Comparison of ENCODE assay signal across 14 cellular contexts in the genomic region with DNA sequence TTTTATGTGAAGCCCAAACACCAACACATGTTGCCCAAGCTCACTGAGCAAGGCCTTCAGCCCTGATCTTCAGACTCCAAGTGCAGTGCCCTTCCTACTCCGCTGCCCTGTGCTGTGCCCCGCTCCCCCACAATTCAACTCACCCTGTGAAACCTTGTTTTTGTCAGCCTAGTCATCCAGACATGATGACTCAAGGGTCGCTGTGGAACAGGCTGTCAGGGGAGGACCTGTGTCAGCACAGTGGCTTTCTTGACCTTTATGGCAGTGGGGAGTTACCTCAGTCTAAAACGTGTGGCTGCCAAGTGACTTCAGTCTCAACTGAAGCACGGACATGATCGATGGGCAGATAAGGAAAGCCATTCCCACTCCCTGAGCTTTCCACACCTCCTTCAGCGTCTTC. TPM values are rescaled to one million over a fixed set of nuclear protein-coding genes. Genes with fewer than 3 reads are reported as not detected.
A peak's percentile ranks its signal among the peaks of the same experiment; 100 is the strongest.
DNase-seq lines count a peak whose midpoint lies in the region; ATAC-seq and TF ChIP-seq lines count a peak whose summit lies in the region.
"Had no signal": no experiment of that assay in that cellular context is flagged by ENCODE, and none has a peak within 500 bp of the region (broad histone marks: within the 10 kb centered on the region; RNA-seq: fewer than 3 reads in every experiment).

No MANE protein-coding gene starts in this region.

- POLR2A ChIA-PET in activated CD8-positive, alpha-beta T cell treated with anti-CD3 and anti-CD28 coated beads for 36 hours (lab: Charles Lee): interaction anchor here (1.0 to 5.2 kb wide), 9 partner anchors 9 to 446 kb away, joined by 3 to 27 read pairs (median 8); partner anchors contain the start of gene BATF
- POLR2A ChIA-PET in activated CD8-positive, alpha-beta T cell treated with anti-CD3 and anti-CD28 coated beads, Interleukin-2, amount 10 ng/mL, durations not matched to agents 7 days and 5 days (lab: Charles Lee): interaction anchor here (0.7 to 2.1 kb wide), 4 partner anchors 17 to 41 kb away, joined by 3 to 8 read pairs (median 5); partner anchors contain the start of gene BATF

- peaks cover 74% of the 10 kb centered on the region for H3K4me1 Mint-ChIP-seq in activated CD8-positive, alpha-beta T cell treated with anti-CD3 and anti-CD28 coated beads for 36 hours (ENCODE audit: low read depth)
- peaks cover 63% of the 10 kb centered on the region for H3K4me1 Mint-ChIP-seq in activated CD8-positive, alpha-beta T cell treated with anti-CD3 and anti-CD28 coated beads, Interleukin-2, amount 10 ng/mL, durations not matched to agents 7 days and 5 days (ENCODE audit: low read depth)
- peaks cover 79% of the 10 kb centered on the region for H3K4me1 Mint-ChIP-seq in stimulated activated effector memory CD8-positive, alpha-beta T cell treated with anti-CD3 and anti-CD28 coated beads, Interleukin-12 subunit alpha, Interleukin-12 subunit beta, amount 100 ng/mL, for 72 hours

- CTCF ChIA-PET in activated CD8-positive, alpha-beta T cell treated with anti-CD3 and anti-CD28 coated beads for 36 hours (lab: Charles Lee): interaction anchor here (1.0 to 6.1 kb wide), 25 partner anchors 7 to 263 kb away, joined by 3 to 87 read pairs (median 10); partner anchors contain the start of genes BATF, ERG28, FLVCR2 and TTLL5
- CTCF ChIA-PET in activated CD8-positive, alpha-beta T cell treated with anti-CD3 and anti-CD28 coated beads, Interleukin-2, amount 10 ng/mL, durations not matched to agents 7 days and 5 days (lab: Charles Lee): interaction anchor here (0.7 to 5.3 kb wide), 28 partner anchors 9 to 435 kb away, joined by 3 to 58 read pairs (median 9); partner anchors contain the start of genes BATF, FLVCR2 and NEK9

- H3K9me3 ChIP-seq in parathyroid adenoma (ENCODE audit: control insufficient read depth, low read length): no peaks in the 10 kb centered on the region

- peak overlapping the region; percentile 93 for H3K27ac ChIP-seq in parathyroid adenoma
- H3K27ac ChIP-seq: upper lobe of left lung had no signal

- H2AFZ ChIP-seq in parathyroid adenoma: peak overlapping the region; percentile 28

- H3K4me1 ChIP-seq in parathyroid adenoma: peaks cover 50% of the 10 kb centered on the region

- H3K27me3 Mint-ChIP-seq in activated CD8-positive, alpha-beta T cell treated with anti-CD3 and anti-CD28 coated beads for 36 hours: no peaks in the 10 kb centered on the region
- no peaks in the 10 kb centered on the region for H3K27me3 Mint-ChIP-seq in activated CD8-positive, alpha-beta T cell treated with anti-CD3 and anti-CD28 coated beads, Interleukin-2, amount 10 ng/mL, durations not matched to agents 7 days and 5 days (ENCODE audit: low read depth)

- peak overlapping the region; percentile 26 for H3K4me3 Mint-ChIP-seq in activated CD8-positive, alpha-beta T cell treated with anti-CD3 and anti-CD28 coated beads for 36 hours
- no peak overlapping the region for H3K4me3 Mint-ChIP-seq in activated CD8-positive, alpha-beta T cell treated with anti-CD3 and anti-CD28 coated beads, Interleukin-2, amount 10 ng/mL, durations not matched to agents 7 days and 5 days
- peak overlapping the region; percentile 63 for H3K4me3 Mint-ChIP-seq in stimulated activated effector memory CD8-positive, alpha-beta T cell treated with anti-CD3 and anti-CD28 coated beads, Interleukin-12 subunit alpha, Interleukin-12 subunit beta, amount 100 ng/mL, for 72 hours

- H3K9me3 Mint-ChIP-seq in activated CD8-positive, alpha-beta T cell treated with anti-CD3 and anti-CD28 coated beads for 36 hours: no peaks in the 10 kb centered on the region
- H3K9me3 Mint-ChIP-seq in activated CD8-positive, alpha-beta T cell treated with anti-CD3 and anti-CD28 coated beads, Interleukin-2, amount 10 ng/mL, durations not matched to agents 7 days and 5 days (ENCODE audit: insufficient read depth): no peaks in the 10 kb centered on the region
- H3K9me3 Mint-ChIP-seq in stimulated activated effector memory CD8-positive, alpha-beta T cell treated with anti-CD3 and anti-CD28 coated beads, Interleukin-12 subunit alpha, Interleukin-12 subunit beta, amount 100 ng/mL, for 72 hours: peaks cover 2% of the 10 kb centered on the region

- peak; percentile 76 for ATAC-seq in activated CD8-positive, alpha-beta T cell treated with anti-CD3 and anti-CD28 coated beads for 36 hours
- no peak for ATAC-seq in activated CD8-positive, alpha-beta T cell treated with anti-CD3 and anti-CD28 coated beads, Interleukin-2, amount 10 ng/mL, durations not matched to agents 7 days and 5 days
- ATAC-seq in stimulated activated effector memory CD8-positive, alpha-beta T cell treated with anti-CD3 and anti-CD28 coated beads, Interleukin-12 subunit alpha, Interleukin-12 subunit beta, amount 100 ng/mL, for 72 hours: peak; percentile 86
- ATAC-seq in HG02973 (IDR thresholded peaks at IDR 0.05; ENCODE audit: unreplicated experiment): no peak

- no peaks in the 10 kb centered on the region for H3K27me3 ChIP-seq in parathyroid adenoma (ENCODE audit: control insufficient read depth, insufficient read depth, low read length)
- H3K27me3 ChIP-seq: upper lobe of left lung had no signal

- H3K4me3 ChIP-seq in parathyroid adenoma (ENCODE audit: low read depth, low read length): no peak overlapping the region
- H3K4me3 ChIP-seq: upper lobe of left lung had no signal

- intact Hi-C loops in activated CD8-positive, alpha-beta T cell treated with anti-CD3 and anti-CD28 coated beads for 36 hours (cut with micrococcal nuclease): loop anchor here (5.0 to 10.0 kb wide), 2 partner anchors 70 to 257 kb away; no protein-coding TSS in a partner anchor

- no peaks in the 10 kb centered on the region for H3K79me2 ChIP-seq in parathyroid adenoma

- peak overlapping the region; percentile 71 for H3K27ac Mint-ChIP-seq in activated CD8-positive, alpha-beta T cell treated with anti-CD3 and anti-CD28 coated beads for 36 hours
- H3K27ac Mint-ChIP-seq in activated CD8-positive, alpha-beta T cell treated with anti-CD3 and anti-CD28 coated beads, Interleukin-2, amount 10 ng/mL, durations not matched to agents 7 days and 5 days: no peak overlapping the region
- H3K27ac Mint-ChIP-seq in stimulated activated effector memory CD8-positive, alpha-beta T cell treated with anti-CD3 and anti-CD28 coated beads, Interleukin-12 subunit alpha, Interleukin-12 subunit beta, amount 100 ng/mL, for 72 hours: peak overlapping the region; percentile 98

- no peak overlapping the region for H3K9ac ChIP-seq in parathyroid adenoma

- no peaks in the 10 kb centered on the region for H3K36me3 ChIP-seq in parathyroid adenoma (ENCODE audit: control insufficient read depth, insufficient read depth, low read length)
- H3K36me3 ChIP-seq: upper lobe of left lung had no signal

- no peak for TF ChIP-seq CTCF in activated CD8-positive, alpha-beta T cell treated with anti-CD3 and anti-CD28 coated beads for 36 hours (IDR thresholded peaks at IDR 0.05)
- no peak for TF ChIP-seq CTCF in parathyroid adenoma (IDR thresholded peaks at IDR 0.05)

- H3K36me3 Mint-ChIP-seq in activated CD8-positive, alpha-beta T cell treated with anti-CD3 and anti-CD28 coated beads for 36 hours (ENCODE audit: low read depth): no peaks in the 10 kb centered on the region
- no peaks in the 10 kb centered on the region for H3K36me3 Mint-ChIP-seq in activated CD8-positive, alpha-beta T cell treated with anti-CD3 and anti-CD28 coated beads, Interleukin-2, amount 10 ng/mL, durations not matched to agents 7 days and 5 days (ENCODE audit: low read depth)
- peaks cover 29% of the 10 kb centered on the region for H3K36me3 Mint-ChIP-seq in stimulated activated effector memory CD8-positive, alpha-beta T cell treated with anti-CD3 and anti-CD28 coated beads, Interleukin-12 subunit alpha, Interleukin-12 subunit beta, amount 100 ng/mL, for 72 hours

- H3K4me2 ChIP-seq in parathyroid adenoma (ENCODE audit: low read length): peak overlapping the region; percentile 50

- peak; percentile 90 for DNase-seq in activated CD8-positive, alpha-beta T cell treated with anti-CD3 and anti-CD28 coated beads for 36 hours
- DNase-seq in activated CD8-positive, alpha-beta T cell treated with anti-CD3 and anti-CD28 coated beads, Interleukin-2, amount 10 ng/mL, durations not matched to agents 7 days and 5 days: no peak
- DNase-seq in activated T-cell treated with anti-CD3 and anti-CD28 coated beads for 48 hours (ENCODE audit: low read depth) (peak; percentile 71), RPMI8226 (no peak), HPDE6-E6E7 (ENCODE audit: extremely low spot score) (no peak)
- DNase-seq in stimulated activated effector memory CD8-positive, alpha-beta T cell treated with anti-CD3 and anti-CD28 coated beads, Interleukin-12 subunit alpha, Interleukin-12 subunit beta, amount 100 ng/mL, for 72 hours (ENCODE audit: low spot score in 2 of 2): peak; percentile 51 to 87
- DNase-seq: DMS153, H7, hypothalamus, NCI-H1417 treated with DMSO at 0.1 percent for 48 hours, upper lobe of left lung had no signal

RNA-seq across cellular contexts. Expression of gene FLVCR2, which starts 16.4 kb away (rescaled TPM):
- total RNA-seq in activated CD8-positive, alpha-beta T cell treated with anti-CD3 and anti-CD28 coated beads for 36 hours: 1 to 10 TPM in 1 of 2 experiments, under 1 TPM in 1; 0.50 to 4.4 TPM
- total RNA-seq in activated CD8-positive, alpha-beta T cell treated with anti-CD3 and anti-CD28 coated beads, Interleukin-2, amount 10 ng/mL, durations not matched to agents 7 days and 5 days: 1 to 10 TPM in 1 of 2 experiments, under 1 TPM in 1; 0.79 to 5.5 TPM

RNA-seq across cellular contexts. Expression of gene BATF, which starts 39.8 kb away (rescaled TPM):
- 10 to 100 TPM; 46.4 to 47.0 TPM for total RNA-seq in activated CD8-positive, alpha-beta T cell treated with anti-CD3 and anti-CD28 coated beads for 36 hours
- total RNA-seq in activated CD8-positive, alpha-beta T cell treated with anti-CD3 and anti-CD28 coated beads, Interleukin-2, amount 10 ng/mL, durations not matched to agents 7 days and 5 days: 10 to 100 TPM; 41.3 to 41.6 TPM
- total RNA-seq: chondrocyte, H7 had no signal

Comparison
In these comparisons a context has a peak if more than half of its experiments do, and no peak if none do; other contexts are left out.
1. ATAC-seq: peak in activated CD8-positive, alpha-beta T cell treated with anti-CD3 and anti-CD28 coated beads for 36 hours (single experiment) and stimulated activated effector memory CD8-positive, alpha-beta T cell treated with anti-CD3 and anti-CD28 coated beads, Interleukin-12 subunit alpha, Interleukin-12 subunit beta, amount 100 ng/mL, for 72 hours (single experiment); none in activated CD8-positive, alpha-beta T cell treated with anti-CD3 and anti-CD28 coated beads, Interleukin-2, amount 10 ng/mL, durations not matched to agents 7 days and 5 days (single experiment) and HG02973 (single experiment).
2. DNase-seq: peak in activated CD8-positive, alpha-beta T cell treated with anti-CD3 and anti-CD28 coated beads for 36 hours (single experiment), activated T-cell treated with anti-CD3 and anti-CD28 coated beads for 48 hours (single experiment) and stimulated activated effector memory CD8-positive, alpha-beta T cell treated with anti-CD3 and anti-CD28 coated beads, Interleukin-12 subunit alpha, Interleukin-12 subunit beta, amount 100 ng/mL, for 72 hours (2 of 2); none in activated CD8-positive, alpha-beta T cell treated with anti-CD3 and anti-CD28 coated beads, Interleukin-2, amount 10 ng/mL, durations not matched to agents 7 days and 5 days (single experiment), RPMI8226 (single experiment) and HPDE6-E6E7 (single experiment).